ENCODE assay signal across 8 cellular contexts in genomic region chr9:37995348-37995737, GRCh38.
A peak's percentile ranks its signal among the peaks of the same experiment; 100 is the strongest.
DNase-seq lines count a peak whose midpoint lies in the region; ATAC-seq, FAIRE-seq and TF ChIP-seq lines count a peak whose summit lies in the region.

No MANE protein-coding gene starts in this region.

- peaks cover 3% of the 10 kb centered on the region for H3K9me1 ChIP-seq in keratinocyte (ENCODE audit: control insufficient read depth, extremely low read depth, insufficient read depth, low read length)

- H3K27ac ChIP-seq in angular gyrus (ENCODE audit: low read depth, low read length) (peak overlapping the region; percentile 95), keratinocyte (ENCODE audit: control insufficient read depth, insufficient read depth, low read length) (peak overlapping the region; percentile 87), stomach (peak overlapping the region; percentile 31 to 56 (median 52))

- H3K4me1 ChIP-seq in keratinocyte (ENCODE audit: control insufficient read depth, extremely low read depth, insufficient read depth, low read length) (peaks cover 42% of the 10 kb centered on the region), stomach (peaks cover 13 to 54% (median 31%) of the 10 kb centered on the region in 4 donors)

- DNase-seq in keratinocyte (ENCODE audit: low read depth, low spot score): no peak
- no peak for DNase-seq in stomach
- DNase-seq in cerebellum (ENCODE audit: low spot score): no peak
- DNase-seq in GM19239 (ENCODE audit: insufficient read length, low spot score): no peak
- DNase-seq in SIG-M5 (lab: John Stamatoyannopoulos, UW): no peak

- no peak for TF ChIP-seq CTCF in keratinocyte (optimal IDR thresholded peaks at IDR 0.05 in 1 of 3, IDR thresholded peaks at IDR 0.05 in 1 of 3, conservative IDR thresholded peaks at IDR 0.05 in 1 of 3; ENCODE audit: extremely low read depth in 1 of 3, insufficient read depth in 2 of 3, low read length in 3 of 3)
- no peak for TF ChIP-seq CTCF in stomach (IDR thresholded peaks at IDR 0.05)

- H3K79me2 ChIP-seq in keratinocyte (ENCODE audit: control insufficient read depth, insufficient read depth, low read length): peaks cover 67% of the 10 kb centered on the region

- WGBS in stomach, 5 donors: 72 to 88% (median 81%) methylated on average over 4 to 6 of the region's 6 CpGs

- dilution Hi-C loops in keratinocyte (cut with MboI; ENCODE audit: extremely low pct_ligation_motif_present, low sequenced_read_pairs): no loop called here

- peaks cover 0 to 16% of the 10 kb centered on the region in 2 experiments for H3K36me3 ChIP-seq in keratinocyte (ENCODE audit: control insufficient read depth in 2 of 2, extremely low read depth in 1 of 2, insufficient read depth in 2 of 2, low read length in 2 of 2)
- H3K36me3 ChIP-seq in stomach: no peaks in the 10 kb centered on the region

- TF ChIP-seq POLR2A in stomach (IDR thresholded peaks at IDR 0.05) (no peak), GM18505 (IDR thresholded peaks at IDR 0.05; ENCODE audit: borderline replicate concordance, extremely low read depth, insufficient read depth, insufficient read length) (no peak)

- H3K9ac ChIP-seq in keratinocyte (ENCODE audit: control insufficient read depth, extremely low read depth, insufficient read depth, low read length): peak overlapping the region; percentile 60

- no peak for TF ChIP-seq EP300 in stomach (IDR thresholded peaks at IDR 0.05)

- intact Hi-C loops in stomach (cut with DNase I; ENCODE audit: low total_unique reads): no loop called here

- FAIRE-seq in keratinocyte (lab: Jason Lieb, UNC): no peak
- no peak for FAIRE-seq in GM19239 (lab: Jason Lieb, UNC)

- peak; percentile 5 for ATAC-seq in HG03095 (IDR thresholded peaks at IDR 0.05; ENCODE audit: unreplicated experiment)
- no peak for ATAC-seq in GM18505 (IDR thresholded peaks at IDR 0.05; ENCODE audit: unreplicated experiment)

- H3K9me3 ChIP-seq in keratinocyte (ENCODE audit: control insufficient read depth, low read depth, low read length) (no peaks in the 10 kb centered on the region), stomach (no peaks in the 10 kb centered on the region)

- H3K27me3 ChIP-seq in keratinocyte (ENCODE audit: control insufficient read depth, extremely low read depth, insufficient read depth, low read length): no peaks in the 10 kb centered on the region
- H3K27me3 ChIP-seq in stomach: no peaks in the 10 kb centered on the region

- H3K4me3 ChIP-seq in keratinocyte (ENCODE audit: control insufficient read depth in 2 of 3, extremely low read depth in 1 of 3, insufficient read depth in 2 of 3, low read depth in 1 of 3, low read length in 3 of 3) (no peak overlapping the region), stomach (no peak overlapping the region)

- peak overlapping the region; percentile 74 for H3K4me2 ChIP-seq in keratinocyte (ENCODE audit: control insufficient read depth, extremely low read depth, insufficient read depth, low read depth, low read length)

- H2AFZ ChIP-seq in keratinocyte (ENCODE audit: control insufficient read depth, low read length): no peak overlapping the region

- H4K20me1 ChIP-seq in keratinocyte (ENCODE audit: control insufficient read depth, extremely low read depth, insufficient read depth, low read length): peaks cover 2% of the 10 kb centered on the region
